Comparison of ENCODE assay signal across 14 cellular contexts in the genomic region with DNA sequence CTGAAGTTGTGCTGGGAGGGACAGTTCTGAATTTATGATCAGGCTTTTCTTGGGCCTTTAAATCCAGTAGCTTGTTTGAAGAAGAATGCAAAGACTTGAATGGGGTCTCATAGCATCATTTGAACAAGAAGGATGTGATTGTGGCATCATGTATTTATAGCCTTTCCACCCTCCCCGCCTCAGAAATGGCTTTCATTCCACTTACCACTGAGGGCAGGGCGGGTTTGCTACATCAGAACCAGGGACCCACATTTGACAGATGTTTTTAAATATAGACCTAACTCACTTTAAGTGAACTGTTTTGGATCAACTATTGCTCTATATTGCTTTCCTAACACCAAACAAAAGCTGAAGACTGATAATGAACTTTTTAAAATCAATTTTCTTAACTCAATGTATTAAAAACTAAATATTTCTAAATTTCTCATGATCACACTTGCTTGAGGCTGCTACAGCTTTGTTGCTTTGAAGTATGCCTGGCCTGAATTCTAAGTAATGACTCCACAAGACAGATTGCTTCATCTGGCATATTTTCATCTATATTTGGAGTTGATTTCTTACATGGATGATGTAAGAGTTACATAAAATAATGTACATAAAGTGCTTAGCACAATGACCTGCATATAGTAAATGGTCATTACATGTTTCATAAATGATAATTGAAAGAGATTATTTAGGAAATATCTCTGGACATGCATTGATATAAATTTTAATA.
A peak's percentile ranks its signal among the peaks of the same experiment; 100 is the strongest.
DNase-seq lines count a peak whose midpoint lies in the region; ATAC-seq and TF ChIP-seq lines count a peak whose summit lies in the region.
"Had no signal": no experiment of that assay in that cellular context is flagged by ENCODE, and none has a peak within 500 bp of the region (broad histone marks: within the 10 kb centered on the region; RNA-seq: fewer than 3 reads in every experiment).

No MANE protein-coding gene starts in this region.

- peak; percentile 47 for DNase-seq in OCI-LY7 (ENCODE audit: low spot score)
- no peak for DNase-seq in NCI-H187 treated with DMSO at 0.1 percent for 48 hours (lab: John Stamatoyannopoulos, UW)
- DNase-seq in RWPE1 (ENCODE audit: low spot score): no peak
- no peak for DNase-seq in MG63
- no peak for DNase-seq in thyroid gland
- DNase-seq: dermis blood vessel endothelial cell, heart left ventricle, mesendoderm, NCI-H1105, NCI-H510A treated with DMSO at 0.1 percent for 48 hours, psoas muscle had no signal

- peak overlapping the region; percentile 60 for H3K4me3 ChIP-seq in DOHH2 (ENCODE audit: low read length)
- H3K4me3 ChIP-seq in OCI-LY7 (ENCODE audit: low read depth, low read length, poor library complexity, severe bottlenecking): no peak overlapping the region
- no peak overlapping the region for H3K4me3 ChIP-seq in MG63
- no peak overlapping the region for H3K4me3 ChIP-seq in thyroid gland (replicated peaks in 1 of 3)
- H3K4me3 ChIP-seq: heart left ventricle, psoas muscle had no signal

- TF ChIP-seq POLR2A in thyroid gland (IDR thresholded peaks at IDR 0.05): no peak

- peaks cover 75% of the 10 kb centered on the region for H3K4me1 ChIP-seq in DOHH2 (ENCODE audit: control insufficient read depth, low read length)
- H3K4me1 ChIP-seq in OCI-LY7 (ENCODE audit: insufficient read depth, low read length, poor library complexity, severe bottlenecking): peaks cover 43% of the 10 kb centered on the region
- no peaks in the 10 kb centered on the region for H3K4me1 ChIP-seq in thyroid gland
- H3K4me1 ChIP-seq: psoas muscle had no signal

- H3K4me2 ChIP-seq in DOHH2 (ENCODE audit: low read length): peak overlapping the region; percentile 87
- H3K4me2 ChIP-seq in OCI-LY7 (ENCODE audit: low read length): peak overlapping the region; percentile 53

- WGBS in thyroid gland, 2 donors: 82 to 83% methylated on average over 2 of the region's 2 CpGs

- H3K36me3 ChIP-seq in DOHH2 (ENCODE audit: control insufficient read depth, low read length) (peaks cover 19% of the 10 kb centered on the region), OCI-LY7 (ENCODE audit: insufficient read depth, low read length) (no peaks in the 10 kb centered on the region), MG63 (no peaks in the 10 kb centered on the region), thyroid gland (no peaks in the 10 kb centered on the region)
- H3K36me3 ChIP-seq: heart left ventricle had no signal

- H3K79me2 ChIP-seq in DOHH2 (ENCODE audit: control insufficient read depth, low read length) (no peaks in the 10 kb centered on the region), OCI-LY7 (ENCODE audit: insufficient read depth, low read depth, low read length) (no peaks in the 10 kb centered on the region)

- H3K27ac ChIP-seq in DOHH2 (ENCODE audit: low read depth, low read length) (peak overlapping the region; percentile 97), OCI-LY7 (ENCODE audit: low read depth, low read length, poor library complexity, severe bottlenecking) (peak overlapping the region; percentile 90), RWPE1 (no peak overlapping the region), thyroid gland (no peak overlapping the region)
- H3K27ac ChIP-seq: heart left ventricle, psoas muscle had no signal

- H3K27me3 ChIP-seq in DOHH2 (ENCODE audit: control insufficient read depth, low read length): no peaks in the 10 kb centered on the region
- no peaks in the 10 kb centered on the region for H3K27me3 ChIP-seq in MG63
- no peaks in the 10 kb centered on the region for H3K27me3 ChIP-seq in thyroid gland
- H3K27me3 ChIP-seq: heart left ventricle had no signal

- intact Hi-C loops in OCI-LY7 (cut with micrococcal nuclease; ENCODE audit: unreplicated experiment): loop anchor here (5.0 kb wide), 1 partner anchor 1458 kb away; no protein-coding TSS in a partner anchor
- intact Hi-C loops in thyroid gland (cut with DNase I): no loop called here

- no TSS peak for BruUV-seq in OCI-LY7 (replicated peaks; lab: Mats Ljungman, UMichigan)

- H3K9me3 ChIP-seq in DOHH2 (ENCODE audit: control insufficient read depth, insufficient read depth, low read length) (peaks cover 3% of the 10 kb centered on the region; the same call in 1 of the 2 replicates), OCI-LY7 (ENCODE audit: low read length) (no peaks in the 10 kb centered on the region), MG63 (no peaks in the 10 kb centered on the region), thyroid gland (no peaks in the 10 kb centered on the region)
- H3K9me3 ChIP-seq: heart left ventricle, psoas muscle had no signal

- H3K9me2 ChIP-seq in DOHH2 (replicated peaks; ENCODE audit: control insufficient read depth, low read length) (no peaks in the 10 kb centered on the region), OCI-LY7 (ENCODE audit: insufficient read depth, low read length) (no peaks in the 10 kb centered on the region)

- H2AFZ ChIP-seq in OCI-LY7 (ENCODE audit: low read length): peak overlapping the region; percentile 67

- peak; percentile 25 for ATAC-seq in GM19395 (IDR thresholded peaks at IDR 0.05; ENCODE audit: unreplicated experiment)
- peak; percentile 2 for ATAC-seq in HG02981 (IDR thresholded peaks at IDR 0.05; ENCODE audit: unreplicated experiment)
- ATAC-seq: psoas muscle had no signal

- CTCF ChIA-PET in OCI-LY7 (lab: Charles Lee; ENCODE audit: unreplicated experiment): no interaction called here
- CTCF ChIA-PET in RWPE1 (lab: Yijun Ruan, JAX): no interaction called here

- TF ChIP-seq CTCF in DOHH2 (IDR thresholded peaks at IDR 0.05; ENCODE audit: low read depth, low read length, poor library complexity, severe bottlenecking) (no peak), OCI-LY7 (conservative IDR thresholded peaks at IDR 0.05; ENCODE audit: low read length) (no peak), RWPE1 (conservative IDR thresholded peaks at IDR 0.05; ENCODE audit: low read depth) (no peak), thyroid gland (IDR thresholded peaks at IDR 0.05) (no peak)

- H4K20me1 ChIP-seq in DOHH2 (ENCODE audit: control insufficient read depth, insufficient read depth, low read depth, low read length): no peaks in the 10 kb centered on the region
- H4K20me1 ChIP-seq in OCI-LY7 (ENCODE audit: insufficient read depth, low read length): no peaks in the 10 kb centered on the region

- H3F3A ChIP-seq in DOHH2 (ENCODE audit: control insufficient read depth, insufficient read depth): peaks cover 19% of the 10 kb centered on the region

- POLR2A ChIA-PET in OCI-LY7 (lab: Charles Lee): interaction anchor here (1.0 to 3.2 kb wide), 8 partner anchors 10 to 78 kb away, joined by 3 to 28 read pairs (median 6); no protein-coding TSS in a partner anchor
- POLR2A ChIA-PET in RWPE1 (lab: Yijun Ruan, JAX; ENCODE audit: low non-redundant PET): no interaction called here

Comparison
In these comparisons a context has a peak if more than half of its experiments do, and no peak if none do; other contexts are left out.
1. H3K27ac ChIP-seq: peak in DOHH2 (single experiment) and OCI-LY7 (single experiment); none in RWPE1 (single experiment) and thyroid gland (0 of 3).